18 cellular contexts compared by ENCODE assay signal in genomic region chrY:8058613-8059012, GRCh38.
DNase-seq lines count a peak whose midpoint lies in the region; ATAC-seq and TF ChIP-seq lines count a peak whose summit lies in the region.
"Had no signal": no experiment of that assay in that cellular context is flagged by ENCODE, and none has a peak within 500 bp of the region (broad histone marks: within the 10 kb centered on the region; RNA-seq: fewer than 3 reads in every experiment).

No MANE protein-coding gene starts in this region.

- TF ChIP-seq CTCF in epithelial cell of esophagus (IDR thresholded peaks at IDR 0.05; ENCODE audit: insufficient read depth, low read depth, low read length, missing control alignments): no peak
- TF ChIP-seq CTCF in fibroblast of pulmonary artery (IDR thresholded peaks at IDR 0.05; ENCODE audit: low read length, missing control alignments): no peak
- no peak for TF ChIP-seq CTCF in upper lobe of right lung (IDR thresholded peaks at IDR 0.05)

- intact Hi-C loops in upper lobe of right lung (cut with DNase I): no loop called here

- H2AFZ ChIP-seq in GM23248: no peak overlapping the region

- no peak overlapping the region for H3K27ac ChIP-seq in GM23248
- no peak overlapping the region for H3K27ac ChIP-seq in upper lobe of right lung
- H3K27ac ChIP-seq: 22Rv1, BLaER1, C4-2B had no signal

- no peak overlapping the region for H3K9ac ChIP-seq in GM23248
- H3K9ac ChIP-seq: BLaER1 had no signal

- H3K9me3 ChIP-seq in GM23248 (ENCODE audit: low read depth) (no peaks in the 10 kb centered on the region), MG63 (no peaks in the 10 kb centered on the region), upper lobe of right lung (no peaks in the 10 kb centered on the region)
- H3K9me3 ChIP-seq: BLaER1, Caco-2 had no signal

- no peaks in the 10 kb centered on the region for H3K9me2 ChIP-seq in GM23248 (ENCODE audit: insufficient read depth)

- WGBS in GM23248 (ENCODE audit: low coverage in 1 of 2, low lambda C conversion rate in 2 of 2, missing lambda C conversion rate in 2 of 2), 2 experiments: 67 to 81% methylated on average over 2 of the region's 2 CpGs

- no peaks in the 10 kb centered on the region for H4K20me1 ChIP-seq in GM23248 (ENCODE audit: insufficient read depth)
- H4K20me1 ChIP-seq: BLaER1 had no signal

- DNase-seq in GM23248 (peak; percentile 20), MG63 (peak; percentile 0), epithelial cell of esophagus (ENCODE audit: low read depth) (peak; percentile 71), fibroblast of pulmonary artery (ENCODE audit: low read depth) (peak; percentile 17), upper lobe of right lung (no peak), activated T-cell treated with anti-CD3 and anti-CD28 coated beads for 4 hours (no peak)
- DNase-seq: Caco-2; CD4-positive, CD25-positive, alpha-beta regulatory T cell; CD8-positive, alpha-beta T cell; DMS153; DND-41; GOT3; HCEC 1CT had no signal

- ATAC-seq in upper lobe of right lung (no peak), HG02763 (IDR thresholded peaks at IDR 0.05; ENCODE audit: unreplicated experiment) (no peak), GM21717 (IDR thresholded peaks at IDR 0.05; ENCODE audit: unreplicated experiment) (no peak)
- ATAC-seq: CD8-positive, alpha-beta T cell had no signal

- H3F3A ChIP-seq in GM23248 (ENCODE audit: insufficient read depth): no peaks in the 10 kb centered on the region

- no peaks in the 10 kb centered on the region for H3K79me2 ChIP-seq in GM23248 (ENCODE audit: insufficient read depth)

- H3K36me3 ChIP-seq in GM23248 (ENCODE audit: low read depth): no peaks in the 10 kb centered on the region
- H3K36me3 ChIP-seq in MG63: no peaks in the 10 kb centered on the region
- no peaks in the 10 kb centered on the region for H3K36me3 ChIP-seq in upper lobe of right lung
- H3K36me3 ChIP-seq: BLaER1 had no signal

- H3K4me1 ChIP-seq in GM23248 (ENCODE audit: insufficient read depth) (no peaks in the 10 kb centered on the region), upper lobe of right lung (no peaks in the 10 kb centered on the region)
- H3K4me1 ChIP-seq: BLaER1, Caco-2 had no signal

- H3K4me2 ChIP-seq in GM23248 (ENCODE audit: unreplicated experiment): no peak overlapping the region
- H3K4me2 ChIP-seq: BLaER1 had no signal

- H3K27me3 ChIP-seq in GM23248 (replicated peaks; ENCODE audit: insufficient read depth) (no peaks in the 10 kb centered on the region), MG63 (no peaks in the 10 kb centered on the region), upper lobe of right lung (no peaks in the 10 kb centered on the region)
- H3K27me3 ChIP-seq: BLaER1 had no signal

- in situ Hi-C loops in GM23248 (cut with MboI): no loop called here

- H3K4me3 ChIP-seq in GM23248: no peak overlapping the region
- no peak overlapping the region for H3K4me3 ChIP-seq in MG63
- H3K4me3 ChIP-seq in epithelial cell of esophagus (ENCODE audit: low read length): no peak overlapping the region
- H3K4me3 ChIP-seq in fibroblast of pulmonary artery (replicated peaks; ENCODE audit: low read depth, low read length): no peak overlapping the region
- H3K4me3 ChIP-seq in upper lobe of right lung: no peak overlapping the region
- H3K4me3 ChIP-seq: BLaER1 had no signal

Comparison
In these comparisons a context has a peak if more than half of its experiments do, and no peak if none do; other contexts are left out.
1. DNase-seq: peak in GM23248 (single experiment), MG63 (single experiment), epithelial cell of esophagus (single experiment) and fibroblast of pulmonary artery (single experiment); none in upper lobe of right lung (single experiment) and activated T-cell treated with anti-CD3 and anti-CD28 coated beads for 4 hours (single experiment).